ENCODE assay signal across 8 cellular contexts in genomic region chrX:46903458-46904242, GRCh38. TPM values are rescaled to one million over a fixed set of nuclear protein-coding genes. Genes with fewer than 3 reads are reported as not detected.
A peak's percentile ranks its signal among the peaks of the same experiment; 100 is the strongest.
DNase-seq lines count a peak whose midpoint lies in the region; ATAC-seq and TF ChIP-seq lines count a peak whose summit lies in the region.

No MANE protein-coding gene starts in this region.

- H3K4me3 Mint-ChIP-seq in CD4-positive, alpha-beta memory T cell, result peak overlapping the region in 7 of 8 donors; percentile 15 to 74 (median 54)
- peak overlapping the region; percentile 54 for H3K4me3 Mint-ChIP-seq in activated CD8-positive, alpha-beta memory T cell treated with anti-CD3 and anti-CD28 coated beads, Interleukin-2, amount 10 ng/mL, durations not matched to agents 7 days and 5 days
- H3K4me3 Mint-ChIP-seq in mesothelial cell of epicardium, result peak overlapping the region; percentile 68
- H3K4me3 Mint-ChIP-seq in stimulated activated effector memory CD8-positive, alpha-beta T cell treated with anti-CD3 and anti-CD28 coated beads, Interleukin-12 subunit alpha, Interleukin-12 subunit beta, amount 100 ng/mL, for 72 hours, result peak overlapping the region; percentile 59

- H3K9me3 ChIP-seq in CD4-positive, alpha-beta memory T cell (ENCODE audit: control insufficient read depth in 1 of 2, low read length in 2 of 2), result no peaks in the 10 kb centered on the region

- H3K27ac Mint-ChIP-seq in CD4-positive, alpha-beta memory T cell, result peak overlapping the region in 1 of 7 donors; percentile 53
- no peak overlapping the region for H3K27ac Mint-ChIP-seq in activated CD8-positive, alpha-beta memory T cell treated with anti-CD3 and anti-CD28 coated beads, Interleukin-2, amount 10 ng/mL, durations not matched to agents 7 days and 5 days
- H3K27ac Mint-ChIP-seq in mesothelial cell of epicardium, result peak overlapping the region; percentile 67
- H3K27ac Mint-ChIP-seq in stimulated activated effector memory CD8-positive, alpha-beta T cell treated with anti-CD3 and anti-CD28 coated beads, Interleukin-12 subunit alpha, Interleukin-12 subunit beta, amount 100 ng/mL, for 72 hours, result no peak overlapping the region

- no peaks in the 10 kb centered on the region for H3K27me3 Mint-ChIP-seq in CD4-positive, alpha-beta memory T cell
- H3K27me3 Mint-ChIP-seq in activated CD8-positive, alpha-beta memory T cell treated with anti-CD3 and anti-CD28 coated beads, Interleukin-2, amount 10 ng/mL, durations not matched to agents 7 days and 5 days, result peaks cover 27% of the 10 kb centered on the region
- no peaks in the 10 kb centered on the region for H3K27me3 Mint-ChIP-seq in mesothelial cell of epicardium (ENCODE audit: low read depth)

- H3K27me3 ChIP-seq in CD4-positive, alpha-beta memory T cell (ENCODE audit: insufficient read depth, low read length), result no peaks in the 10 kb centered on the region

- peak; percentile 40 to 54 (median 49) for DNase-seq in CD4-positive, alpha-beta memory T cell
- DNase-seq in HS-27A (ENCODE audit: low read depth) (peak; percentile 34), NCI-H774 (lab: John Stamatoyannopoulos, UW) (peak; percentile 65), epidermal melanocyte (ENCODE audit: insufficient read length, low spot score) (peak; percentile 50), mesothelial cell of epicardium (ENCODE audit: low spot score in 2 of 2, unreplicated experiment in 2 of 2) (peak; percentile 33 to 75)
- peak; percentile 65 for DNase-seq in activated CD8-positive, alpha-beta memory T cell treated with anti-CD3 and anti-CD28 coated beads, Interleukin-2, amount 10 ng/mL, durations not matched to agents 7 days and 5 days
- peak; percentile 20 to 58 for DNase-seq in stimulated activated effector memory CD8-positive, alpha-beta T cell treated with anti-CD3 and anti-CD28 coated beads, Interleukin-12 subunit alpha, Interleukin-12 subunit beta, amount 100 ng/mL, for 72 hours (ENCODE audit: low spot score in 2 of 2)

- H3K36me3 ChIP-seq in CD4-positive, alpha-beta memory T cell (ENCODE audit: insufficient read depth, low read length), result no peaks in the 10 kb centered on the region

- peak; percentile 93 for ATAC-seq in GM19467 (IDR thresholded peaks at IDR 0.05; ENCODE audit: unreplicated experiment)
- ATAC-seq in activated CD8-positive, alpha-beta memory T cell treated with anti-CD3 and anti-CD28 coated beads, Interleukin-2, amount 10 ng/mL, durations not matched to agents 7 days and 5 days, result peak; percentile 96
- ATAC-seq in stimulated activated effector memory CD8-positive, alpha-beta T cell treated with anti-CD3 and anti-CD28 coated beads, Interleukin-12 subunit alpha, Interleukin-12 subunit beta, amount 100 ng/mL, for 72 hours, result peak; percentile 99

- CTCF ChIA-PET in CD4-positive, alpha-beta memory T cell (lab: Charles Lee; ENCODE audit: partially characterized antibody), result interaction anchor here (0.6 to 2.7 kb wide), 7 partner anchors 13 to 248 kb away, joined by 3 to 10 read pairs (median 6); no protein-coding TSS in a partner anchor
- CTCF ChIA-PET in activated CD8-positive, alpha-beta memory T cell treated with anti-CD3 and anti-CD28 coated beads, Interleukin-2, amount 10 ng/mL, durations not matched to agents 7 days and 5 days (lab: Charles Lee), result interaction anchor here (0.8 to 1.8 kb wide), 8 partner anchors 9 to 189 kb away, joined by 3 to 8 read pairs (median 3); no protein-coding TSS in a partner anchor

- intact Hi-C loops in CD4-positive, alpha-beta memory T cell (cut with micrococcal nuclease), result loop anchor here (1.0 to 5.0 kb wide), 4 partner anchors 75 to 189 kb away; partner anchors contain the start of gene SLC9A7

- no peak overlapping the region for H3K4me3 ChIP-seq in CD4-positive, alpha-beta memory T cell (ENCODE audit: low read length in 2 of 2)

- no peaks in the 10 kb centered on the region for H3K4me1 Mint-ChIP-seq in CD4-positive, alpha-beta memory T cell
- H3K4me1 Mint-ChIP-seq in activated CD8-positive, alpha-beta memory T cell treated with anti-CD3 and anti-CD28 coated beads, Interleukin-2, amount 10 ng/mL, durations not matched to agents 7 days and 5 days, result peaks cover 5% of the 10 kb centered on the region
- peaks cover 4% of the 10 kb centered on the region for H3K4me1 Mint-ChIP-seq in mesothelial cell of epicardium
- no peaks in the 10 kb centered on the region for H3K4me1 Mint-ChIP-seq in stimulated activated effector memory CD8-positive, alpha-beta T cell treated with anti-CD3 and anti-CD28 coated beads, Interleukin-12 subunit alpha, Interleukin-12 subunit beta, amount 100 ng/mL, for 72 hours

- H3K36me3 Mint-ChIP-seq in CD4-positive, alpha-beta memory T cell, result no peaks in the 10 kb centered on the region
- H3K36me3 Mint-ChIP-seq in activated CD8-positive, alpha-beta memory T cell treated with anti-CD3 and anti-CD28 coated beads, Interleukin-2, amount 10 ng/mL, durations not matched to agents 7 days and 5 days, result no peaks in the 10 kb centered on the region
- H3K36me3 Mint-ChIP-seq in mesothelial cell of epicardium, result no peaks in the 10 kb centered on the region
- H3K36me3 Mint-ChIP-seq in stimulated activated effector memory CD8-positive, alpha-beta T cell treated with anti-CD3 and anti-CD28 coated beads, Interleukin-12 subunit alpha, Interleukin-12 subunit beta, amount 100 ng/mL, for 72 hours, result no peaks in the 10 kb centered on the region

- H3K4me1 ChIP-seq in CD4-positive, alpha-beta memory T cell (ENCODE audit: insufficient read depth, low read length), result peaks cover 3% of the 10 kb centered on the region

- POLR2A ChIA-PET in CD4-positive, alpha-beta memory T cell (lab: Charles Lee; ENCODE audit: partially characterized antibody), result interaction anchor here (1.5 kb wide), 1 partner anchor 9 kb away, joined by 5 read pairs; no protein-coding TSS in a partner anchor

- H3K27ac ChIP-seq in CD4-positive, alpha-beta memory T cell (ENCODE audit: low read depth, low read length), result no peak overlapping the region

- no peak for TF ChIP-seq CTCF in mesothelial cell of epicardium (IDR thresholded peaks at IDR 0.05; ENCODE audit: unreplicated experiment)

- H3K9me3 Mint-ChIP-seq in CD4-positive, alpha-beta memory T cell, result no peaks in the 10 kb centered on the region
- no peaks in the 10 kb centered on the region for H3K9me3 Mint-ChIP-seq in activated CD8-positive, alpha-beta memory T cell treated with anti-CD3 and anti-CD28 coated beads, Interleukin-2, amount 10 ng/mL, durations not matched to agents 7 days and 5 days (ENCODE audit: low read depth)
- H3K9me3 Mint-ChIP-seq in mesothelial cell of epicardium, result peaks cover 6% of the 10 kb centered on the region
- H3K9me3 Mint-ChIP-seq in stimulated activated effector memory CD8-positive, alpha-beta T cell treated with anti-CD3 and anti-CD28 coated beads, Interleukin-12 subunit alpha, Interleukin-12 subunit beta, amount 100 ng/mL, for 72 hours, result no peaks in the 10 kb centered on the region

RNA-seq across cellular contexts. Expression of gene JADE3, which starts 8.6 kb away (rescaled TPM):
- total RNA-seq in CD4-positive, alpha-beta memory T cell, result under 1 TPM; 0.44 to 0.58 TPM
- under 1 TPM in 1 of 2 donors, not detected in 1; 0.25 TPM for polyA plus RNA-seq in CD4-positive, alpha-beta memory T cell
- total RNA-seq in activated CD8-positive, alpha-beta memory T cell treated with anti-CD3 and anti-CD28 coated beads, Interleukin-2, amount 10 ng/mL, durations not matched to agents 7 days and 5 days, result 1 to 10 TPM in 1 of 2 experiments, under 1 TPM in 1; 0.47 to 1.3 TPM
- 15.5 to 16.4 TPM (median 16.4 TPM) in 3 replicates for total RNA-seq in mesothelial cell of epicardium
